Comparison of ENCODE assay signal across 29 cellular contexts in genomic region chr14:95138876-95139275, GRCh38. TPM values are rescaled to one million over a fixed set of nuclear protein-coding genes. Genes with fewer than 3 reads are reported as not detected.
A peak's percentile ranks its signal among the peaks of the same experiment; 100 is the strongest.
DNase-seq lines count a peak whose midpoint lies in the region; ATAC-seq and TF ChIP-seq lines count a peak whose summit lies in the region.
"Had no signal": no experiment of that assay in that cellular context is flagged by ENCODE, and none has a peak within 500 bp of the region (broad histone marks: within the 10 kb centered on the region; RNA-seq: fewer than 3 reads in every experiment).

No MANE protein-coding gene starts in this region.

- peaks cover 79% of the 10 kb centered on the region for H4K20me1 ChIP-seq in BLaER1

- H3K4me3 Mint-ChIP-seq in endodermal cell = peak overlapping the region; percentile 10
- H3K4me3 Mint-ChIP-seq in natural killer cell treated with Interleukin-12 subunit alpha and Interleukin-12 subunit beta and Interleukin-15 and Interleukin-18, amount 100 ng/mL, for 72 hours = peak overlapping the region; percentile 71
- H3K4me3 Mint-ChIP-seq: activated CD4-positive, alpha-beta T cell treated with anti-CD3 and anti-CD28 coated beads, Interleukin-2, amount 10 ng/mL, durations not matched to agents 24 days and 14 days; activated naive CD8-positive, alpha-beta T cell treated with anti-CD3 and anti-CD28 coated beads, Interleukin-2, amount 50 U/mL, for 24 hours had no signal

- no peak overlapping the region for H3K27ac ChIP-seq in BLaER1
- no peak overlapping the region for H3K27ac ChIP-seq in RWPE2 (ENCODE audit: poor library complexity, severe bottlenecking)
- no peak overlapping the region for H3K27ac ChIP-seq in endodermal cell (ENCODE audit: low read depth, low read length)
- H3K27ac ChIP-seq in body of pancreas = no peak overlapping the region
- H3K27ac ChIP-seq: foreskin keratinocyte, HL-60 had no signal

- H3K27ac Mint-ChIP-seq in endodermal cell = no peak overlapping the region
- H3K27ac Mint-ChIP-seq in natural killer cell treated with Interleukin-12 subunit alpha and Interleukin-12 subunit beta and Interleukin-15 and Interleukin-18, amount 100 ng/mL, for 72 hours = peak overlapping the region; percentile 69 to 94
- H3K27ac Mint-ChIP-seq: activated CD4-positive, alpha-beta T cell treated with anti-CD3 and anti-CD28 coated beads, Interleukin-2, amount 10 ng/mL, durations not matched to agents 24 days and 14 days had no signal

- no CpG with 5 or more reads among the region's 1 CpG for WGBS in endodermal cell (ENCODE audit: insufficient coverage in 1 of 2, insufficient read length in 1 of 2), 2 experiments
- no CpG with 5 or more reads among the region's 1 CpG for WGBS in body of pancreas, 2 donors
- WGBS in lower leg skin, 2 donors = 83 to 86% methylated on average over 1 of the region's 1 CpG

- TF ChIP-seq CTCF in RWPE2 (IDR thresholded peaks at IDR 0.05; ENCODE audit: poor library complexity, severe bottlenecking) (no peak), endodermal cell (conservative IDR thresholded peaks at IDR 0.05) (no peak), body of pancreas (IDR thresholded peaks at IDR 0.05) (no peak), lower leg skin (IDR thresholded peaks at IDR 0.05) (no peak)

- ATAC-seq in RWPE2 (ENCODE audit: low read depth) = 0 out of 3 replicates have a peak, but pooled peaks have one; percentile 41
- ATAC-seq in natural killer cell treated with Interleukin-12 subunit alpha and Interleukin-12 subunit beta and Interleukin-15 and Interleukin-18, amount 100 ng/mL, for 72 hours = no peak
- no peak for ATAC-seq in body of pancreas
- ATAC-seq: activated naive CD8-positive, alpha-beta T cell treated with anti-CD3 and anti-CD28 coated beads, Interleukin-2, amount 50 U/mL, for 24 hours; foreskin keratinocyte; HCT116; Panc1; stimulated activated naive CD8-positive, alpha-beta T cell treated with anti-CD3 and anti-CD28 coated beads, Interleukin-15, Interleukin-2, amounts not matched to agents 100 U/mL and 50 U/mL, for 24 hours had no signal

- TF ChIP-seq POLR2A in body of pancreas (IDR thresholded peaks at IDR 0.05) (no peak), lower leg skin (IDR thresholded peaks at IDR 0.05) (no peak)

- H3K4me2 ChIP-seq in BLaER1 = 0 out of 2 replicates have a peak overlapping the region, but pooled peaks have one; percentile 68

- H3K9me3 ChIP-seq in BLaER1 (no peaks in the 10 kb centered on the region), RWPE2 (ENCODE audit: severe bottlenecking) (no peaks in the 10 kb centered on the region), endodermal cell (ENCODE audit: control insufficient read depth, low read length) (no peaks in the 10 kb centered on the region), body of pancreas (no peaks in the 10 kb centered on the region)
- H3K9me3 ChIP-seq: BE2C, Caco-2, thyroid gland had no signal

- intact Hi-C loops in body of pancreas (cut with DNase I) (no loop called here), lower leg skin (cut with DNase I; ENCODE audit: low total_unique reads) (no loop called here)

- no peak overlapping the region for H3K9ac ChIP-seq in BLaER1
- no peak overlapping the region for H3K9ac ChIP-seq in endodermal cell (ENCODE audit: extremely low read depth, low read length, poor library complexity, severe bottlenecking)

- H3K9me3 Mint-ChIP-seq in endodermal cell = no peaks in the 10 kb centered on the region
- H3K9me3 Mint-ChIP-seq in natural killer cell treated with Interleukin-12 subunit alpha and Interleukin-12 subunit beta and Interleukin-15 and Interleukin-18, amount 100 ng/mL, for 72 hours = no peaks in the 10 kb centered on the region
- H3K9me3 Mint-ChIP-seq: activated CD4-positive, alpha-beta T cell treated with anti-CD3 and anti-CD28 coated beads, Interleukin-2, amount 10 ng/mL, durations not matched to agents 24 days and 14 days; activated naive CD8-positive, alpha-beta T cell treated with anti-CD3 and anti-CD28 coated beads, Interleukin-2, amount 50 U/mL, for 24 hours had no signal

- peaks cover 22% of the 10 kb centered on the region for H3K36me3 ChIP-seq in BLaER1
- peaks cover 23% of the 10 kb centered on the region for H3K36me3 ChIP-seq in RWPE2 (ENCODE audit: low read depth)
- peaks cover 22% of the 10 kb centered on the region for H3K36me3 ChIP-seq in endodermal cell (ENCODE audit: control insufficient read depth, insufficient read depth, low read length)
- H3K36me3 ChIP-seq in body of pancreas (replicated peaks in 1 of 2; ENCODE audit: insufficient read depth in 1 of 2, low read depth in 2 of 2) = no peaks in the 10 kb centered on the region
- H3K36me3 ChIP-seq: thyroid gland had no signal

- H3K36me3 Mint-ChIP-seq in endodermal cell (ENCODE audit: low read depth) = peaks cover 4% of the 10 kb centered on the region
- H3K36me3 Mint-ChIP-seq in natural killer cell treated with Interleukin-12 subunit alpha and Interleukin-12 subunit beta and Interleukin-15 and Interleukin-18, amount 100 ng/mL, for 72 hours = peaks cover 8% of the 10 kb centered on the region

- H3K27me3 ChIP-seq in BLaER1 (no peaks in the 10 kb centered on the region), RWPE2 (ENCODE audit: insufficient read depth, poor library complexity, severe bottlenecking) (no peaks in the 10 kb centered on the region), endodermal cell (ENCODE audit: control insufficient read depth, insufficient read depth, low read length, poor library complexity, severe bottlenecking) (no peaks in the 10 kb centered on the region), body of pancreas (no peaks in the 10 kb centered on the region)
- H3K27me3 ChIP-seq: BE2C, foreskin keratinocyte, thyroid gland had no signal

- H3K4me3 ChIP-seq in BLaER1 = no peak overlapping the region
- no peak overlapping the region for H3K4me3 ChIP-seq in RWPE2 (ENCODE audit: severe bottlenecking)
- no peak overlapping the region for H3K4me3 ChIP-seq in endodermal cell (ENCODE audit: low read length)
- H3K4me3 ChIP-seq in body of pancreas = no peak overlapping the region
- H3K4me3 ChIP-seq in lower leg skin (ENCODE audit: low read depth, poor library complexity, severe bottlenecking) = no peak overlapping the region
- H3K4me3 ChIP-seq: thyroid gland had no signal

- peaks cover 49% of the 10 kb centered on the region for H3K4me1 Mint-ChIP-seq in endodermal cell
- H3K4me1 Mint-ChIP-seq in natural killer cell treated with Interleukin-12 subunit alpha and Interleukin-12 subunit beta and Interleukin-15 and Interleukin-18, amount 100 ng/mL, for 72 hours (ENCODE audit: low read depth in 2 of 2) = peaks cover 61 to 70% of the 10 kb centered on the region in 2 donors

- DNase-seq in RWPE2 (ENCODE audit: low spot score) = no peak
- no peak for DNase-seq in endodermal cell
- DNase-seq in natural killer cell treated with Interleukin-12 subunit alpha and Interleukin-12 subunit beta and Interleukin-15 and Interleukin-18, amount 100 ng/mL, for 72 hours (ENCODE audit: low spot score) = no peak
- no peak for DNase-seq in stimulated activated CD4-positive, alpha-beta T cell treated with anti-CD3 and anti-CD28 coated beads, Interleukin-4, amount 100 ng/mL, for 24 hours
- no peak for DNase-seq in DMS79 (lab: John Stamatoyannopoulos, UW)
- no peak for DNase-seq in body of pancreas
- DNase-seq in lower leg skin (ENCODE audit: low spot score in 2 of 2) = no peak
- DNase-seq: activated CD4-positive, alpha-beta T cell treated with anti-CD3 and anti-CD28 coated beads, Interleukin-2, amount 10 ng/mL, durations not matched to agents 24 days and 14 days; activated gamma-delta T cell; activated naive CD8-positive, alpha-beta T cell treated with anti-CD3 and anti-CD28 coated beads, Interleukin-2, amount 50 U/mL, for 24 hours; activated T-cell treated with anti-CD3 and anti-CD28 coated beads, Interleukin-2, amount 50 U/mL, for 1 hour; BE2C; Caco-2; DMS79 treated with DMSO at 0.1 percent for 48 hours; effector CD8-positive, alpha-beta T cell; foreskin keratinocyte; GF-D8; mesenchymal stem cell; naive B cell; NCI-H1694; nucleus accumbens; stimulated activated CD4-positive, alpha-beta T cell treated with anti-CD3 and anti-CD28 coated beads, Interleukin-15, amount 100 ng/mL, for 24 hours; stimulated activated naive CD8-positive, alpha-beta T cell treated with anti-CD3 and anti-CD28 coated beads, Interleukin-15, Interleukin-2, amounts not matched to agents 100 U/mL and 50 U/mL, for 24 hours; T1000; thyroid gland had no signal

- no peaks in the 10 kb centered on the region for H3K27me3 Mint-ChIP-seq in endodermal cell (ENCODE audit: insufficient read depth)
- H3K27me3 Mint-ChIP-seq in natural killer cell treated with Interleukin-12 subunit alpha and Interleukin-12 subunit beta and Interleukin-15 and Interleukin-18, amount 100 ng/mL, for 72 hours = no peaks in the 10 kb centered on the region
- H3K27me3 Mint-ChIP-seq: activated CD4-positive, alpha-beta T cell treated with anti-CD3 and anti-CD28 coated beads, Interleukin-2, amount 10 ng/mL, durations not matched to agents 24 days and 14 days; activated naive CD8-positive, alpha-beta T cell treated with anti-CD3 and anti-CD28 coated beads, Interleukin-2, amount 50 U/mL, for 24 hours; naive B cell had no signal

- H3K4me1 ChIP-seq in BLaER1 (peaks cover 59% of the 10 kb centered on the region), RWPE2 (ENCODE audit: insufficient read depth, poor library complexity, severe bottlenecking) (peaks cover 24% of the 10 kb centered on the region), endodermal cell (ENCODE audit: control insufficient read depth, insufficient read depth, low read length) (peaks cover 3% of the 10 kb centered on the region), body of pancreas (peaks cover 63% of the 10 kb centered on the region)
- H3K4me1 ChIP-seq: BE2C had no signal

RNA-seq across cellular contexts. Expression of gene DICER1, which starts 18.5 kb away (rescaled TPM):
- total RNA-seq in endodermal cell (10 to 100 TPM; 66.1 to 69.2 TPM), body of pancreas (10 to 100 TPM; 47.7 to 85.0 TPM), lower leg skin (10 to 100 TPM; 32.8 to 70.4 (median 45.0) TPM)
- polyA plus RNA-seq in endodermal cell (2013, experiment 1 of 2) = 53.6 TPM
- polyA plus RNA-seq in endodermal cell (2013, experiment 2 of 2) = 53.5 TPM
- 100 to 1,000 TPM; 104 to 115 TPM for total RNA-seq in natural killer cell treated with Interleukin-12 subunit alpha and Interleukin-12 subunit beta and Interleukin-15 and Interleukin-18, amount 100 ng/mL, for 72 hours
